1 cellular context compared by ENCODE assay signal in the genomic region with DNA sequence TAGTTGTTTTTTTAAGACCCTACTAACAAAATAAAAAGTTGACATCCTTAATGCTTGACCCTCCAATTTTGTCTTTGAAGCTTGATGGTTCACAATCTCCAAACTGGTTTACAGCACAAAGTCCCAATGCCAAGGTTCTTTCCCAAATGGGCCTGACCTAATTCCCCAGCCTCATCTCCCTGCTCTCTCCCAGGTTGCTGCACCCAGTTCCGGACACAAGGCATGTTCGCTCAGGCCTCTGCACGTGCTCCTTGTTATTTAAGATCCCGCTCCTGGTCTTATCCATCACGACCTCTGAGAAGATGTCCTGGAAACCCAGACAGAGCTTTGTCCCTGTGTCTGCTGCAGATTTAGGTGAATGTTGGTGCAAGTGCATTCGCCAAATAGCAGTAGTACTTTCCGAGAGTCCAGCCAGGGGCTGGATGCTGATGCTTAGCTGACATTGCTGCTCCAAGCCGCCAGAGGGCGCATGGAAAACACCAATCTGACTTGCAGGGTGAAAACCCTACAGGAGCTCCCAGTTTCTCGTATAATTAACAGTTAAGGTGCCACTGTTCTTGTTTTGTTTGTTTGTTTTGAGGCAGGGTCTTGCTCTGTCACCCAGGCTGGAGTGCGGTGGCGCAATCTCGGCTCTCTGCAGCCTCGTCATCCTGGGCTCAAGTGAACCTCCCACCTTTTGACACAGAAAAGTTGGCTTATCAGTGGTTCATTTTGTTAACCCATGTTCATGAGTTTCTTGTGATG.
TF ChIP-seq lines count a peak whose summit lies in the region.

No MANE protein-coding gene starts in this region.

TF ChIP-seq in K562, 482 proteins besides CTCF, POLR2A, EP300 and RAD21 (continued from another document and continues in another):
- TF ChIP-seq, protein P1, sequence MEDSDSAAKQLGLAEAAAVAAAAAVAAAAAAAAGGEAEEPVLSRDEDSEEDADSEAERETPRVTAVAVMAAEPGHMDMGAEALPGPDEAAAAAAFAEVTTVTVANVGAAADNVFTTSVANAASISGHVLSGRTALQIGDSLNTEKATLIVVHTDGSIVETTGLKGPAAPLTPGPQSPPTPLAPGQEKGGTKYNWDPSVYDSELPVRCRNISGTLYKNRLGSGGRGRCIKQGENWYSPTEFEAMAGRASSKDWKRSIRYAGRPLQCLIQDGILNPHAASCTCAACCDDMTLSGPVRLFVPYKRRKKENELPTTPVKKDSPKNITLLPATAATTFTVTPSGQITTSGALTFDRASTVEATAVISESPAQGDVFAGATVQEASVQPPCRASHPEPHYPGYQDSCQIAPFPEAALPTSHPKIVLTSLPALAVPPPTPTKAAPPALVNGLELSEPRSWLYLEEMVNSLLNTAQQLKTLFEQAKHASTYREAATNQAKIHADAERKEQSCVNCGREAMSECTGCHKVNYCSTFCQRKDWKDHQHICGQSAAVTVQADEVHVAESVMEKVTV (CRISPR knock-in tag; IDR thresholded peaks at IDR 0.05): peak; percentile 82
- TF ChIP-seq, protein P2, sequence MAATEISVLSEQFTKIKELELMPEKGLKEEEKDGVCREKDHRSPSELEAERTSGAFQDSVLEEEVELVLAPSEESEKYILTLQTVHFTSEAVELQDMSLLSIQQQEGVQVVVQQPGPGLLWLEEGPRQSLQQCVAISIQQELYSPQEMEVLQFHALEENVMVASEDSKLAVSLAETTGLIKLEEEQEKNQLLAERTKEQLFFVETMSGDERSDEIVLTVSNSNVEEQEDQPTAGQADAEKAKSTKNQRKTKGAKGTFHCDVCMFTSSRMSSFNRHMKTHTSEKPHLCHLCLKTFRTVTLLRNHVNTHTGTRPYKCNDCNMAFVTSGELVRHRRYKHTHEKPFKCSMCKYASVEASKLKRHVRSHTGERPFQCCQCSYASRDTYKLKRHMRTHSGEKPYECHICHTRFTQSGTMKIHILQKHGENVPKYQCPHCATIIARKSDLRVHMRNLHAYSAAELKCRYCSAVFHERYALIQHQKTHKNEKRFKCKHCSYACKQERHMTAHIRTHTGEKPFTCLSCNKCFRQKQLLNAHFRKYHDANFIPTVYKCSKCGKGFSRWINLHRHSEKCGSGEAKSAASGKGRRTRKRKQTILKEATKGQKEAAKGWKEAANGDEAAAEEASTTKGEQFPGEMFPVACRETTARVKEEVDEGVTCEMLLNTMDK (IDR thresholded peaks at IDR 0.05; ENCODE audit: borderline replicate concordance, insufficient read depth, low read depth, low read length, poor library complexity, severe bottlenecking): peak; percentile 13
- TF ChIP-seq MAFK (IDR thresholded peaks at IDR 0.05; ENCODE audit: low read length): peak; percentile 27; the same call in 1 of the 2 replicates
- TF ChIP-seq, protein P3, sequence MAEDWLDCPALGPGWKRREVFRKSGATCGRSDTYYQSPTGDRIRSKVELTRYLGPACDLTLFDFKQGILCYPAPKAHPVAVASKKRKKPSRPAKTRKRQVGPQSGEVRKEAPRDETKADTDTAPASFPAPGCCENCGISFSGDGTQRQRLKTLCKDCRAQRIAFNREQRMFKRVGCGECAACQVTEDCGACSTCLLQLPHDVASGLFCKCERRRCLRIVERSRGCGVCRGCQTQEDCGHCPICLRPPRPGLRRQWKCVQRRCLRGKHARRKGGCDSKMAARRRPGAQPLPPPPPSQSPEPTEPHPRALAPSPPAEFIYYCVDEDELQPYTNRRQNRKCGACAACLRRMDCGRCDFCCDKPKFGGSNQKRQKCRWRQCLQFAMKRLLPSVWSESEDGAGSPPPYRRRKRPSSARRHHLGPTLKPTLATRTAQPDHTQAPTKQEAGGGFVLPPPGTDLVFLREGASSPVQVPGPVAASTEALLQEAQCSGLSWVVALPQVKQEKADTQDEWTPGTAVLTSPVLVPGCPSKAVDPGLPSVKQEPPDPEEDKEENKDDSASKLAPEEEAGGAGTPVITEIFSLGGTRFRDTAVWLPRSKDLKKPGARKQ (CRISPR knock-in tag; IDR thresholded peaks at IDR 0.05): peak; percentile 83; the same call in 1 of the 2 replicates
- no peak for TF ChIP-seq HIVEP1 (CRISPR knock-in tag; IDR thresholded peaks at IDR 0.05)
- TF ChIP-seq MYC (IDR thresholded peaks at IDR 0.05; ENCODE audit: low read depth, low read length): no peak
- TF ChIP-seq MYC (CRISPR knock-in tag; IDR thresholded peaks at IDR 0.05; ENCODE audit: borderline replicate concordance, low read depth): no peak
- 0 out of 2 replicates have a peak, but pooled peaks have one; percentile 17 for TF ChIP-seq L3MBTL2 (IDR thresholded peaks at IDR 0.05)
- TF ChIP-seq, protein P4, sequence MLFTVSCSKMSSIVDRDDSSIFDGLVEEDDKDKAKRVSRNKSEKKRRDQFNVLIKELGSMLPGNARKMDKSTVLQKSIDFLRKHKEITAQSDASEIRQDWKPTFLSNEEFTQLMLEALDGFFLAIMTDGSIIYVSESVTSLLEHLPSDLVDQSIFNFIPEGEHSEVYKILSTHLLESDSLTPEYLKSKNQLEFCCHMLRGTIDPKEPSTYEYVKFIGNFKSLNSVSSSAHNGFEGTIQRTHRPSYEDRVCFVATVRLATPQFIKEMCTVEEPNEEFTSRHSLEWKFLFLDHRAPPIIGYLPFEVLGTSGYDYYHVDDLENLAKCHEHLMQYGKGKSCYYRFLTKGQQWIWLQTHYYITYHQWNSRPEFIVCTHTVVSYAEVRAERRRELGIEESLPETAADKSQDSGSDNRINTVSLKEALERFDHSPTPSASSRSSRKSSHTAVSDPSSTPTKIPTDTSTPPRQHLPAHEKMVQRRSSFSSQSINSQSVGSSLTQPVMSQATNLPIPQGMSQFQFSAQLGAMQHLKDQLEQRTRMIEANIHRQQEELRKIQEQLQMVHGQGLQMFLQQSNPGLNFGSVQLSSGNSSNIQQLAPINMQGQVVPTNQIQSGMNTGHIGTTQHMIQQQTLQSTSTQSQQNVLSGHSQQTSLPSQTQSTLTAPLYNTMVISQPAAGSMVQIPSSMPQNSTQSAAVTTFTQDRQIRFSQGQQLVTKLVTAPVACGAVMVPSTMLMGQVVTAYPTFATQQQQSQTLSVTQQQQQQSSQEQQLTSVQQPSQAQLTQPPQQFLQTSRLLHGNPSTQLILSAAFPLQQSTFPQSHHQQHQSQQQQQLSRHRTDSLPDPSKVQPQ (CRISPR knock-in tag; IDR thresholded peaks at IDR 0.05; ENCODE audit: borderline replicate concordance): no peak
- TF ChIP-seq SAFB (IDR thresholded peaks at IDR 0.05; ENCODE audit: borderline replicate concordance, low read depth, low read length): no peak
- TF ChIP-seq CEBPB (tag; IDR thresholded peaks at IDR 0.05): peak; percentile 54
- peak; percentile 91 for TF ChIP-seq STAG1 (CRISPR knock-in tag; IDR thresholded peaks at IDR 0.05; ENCODE audit: borderline replicate concordance)
- TF ChIP-seq, protein P5, sequence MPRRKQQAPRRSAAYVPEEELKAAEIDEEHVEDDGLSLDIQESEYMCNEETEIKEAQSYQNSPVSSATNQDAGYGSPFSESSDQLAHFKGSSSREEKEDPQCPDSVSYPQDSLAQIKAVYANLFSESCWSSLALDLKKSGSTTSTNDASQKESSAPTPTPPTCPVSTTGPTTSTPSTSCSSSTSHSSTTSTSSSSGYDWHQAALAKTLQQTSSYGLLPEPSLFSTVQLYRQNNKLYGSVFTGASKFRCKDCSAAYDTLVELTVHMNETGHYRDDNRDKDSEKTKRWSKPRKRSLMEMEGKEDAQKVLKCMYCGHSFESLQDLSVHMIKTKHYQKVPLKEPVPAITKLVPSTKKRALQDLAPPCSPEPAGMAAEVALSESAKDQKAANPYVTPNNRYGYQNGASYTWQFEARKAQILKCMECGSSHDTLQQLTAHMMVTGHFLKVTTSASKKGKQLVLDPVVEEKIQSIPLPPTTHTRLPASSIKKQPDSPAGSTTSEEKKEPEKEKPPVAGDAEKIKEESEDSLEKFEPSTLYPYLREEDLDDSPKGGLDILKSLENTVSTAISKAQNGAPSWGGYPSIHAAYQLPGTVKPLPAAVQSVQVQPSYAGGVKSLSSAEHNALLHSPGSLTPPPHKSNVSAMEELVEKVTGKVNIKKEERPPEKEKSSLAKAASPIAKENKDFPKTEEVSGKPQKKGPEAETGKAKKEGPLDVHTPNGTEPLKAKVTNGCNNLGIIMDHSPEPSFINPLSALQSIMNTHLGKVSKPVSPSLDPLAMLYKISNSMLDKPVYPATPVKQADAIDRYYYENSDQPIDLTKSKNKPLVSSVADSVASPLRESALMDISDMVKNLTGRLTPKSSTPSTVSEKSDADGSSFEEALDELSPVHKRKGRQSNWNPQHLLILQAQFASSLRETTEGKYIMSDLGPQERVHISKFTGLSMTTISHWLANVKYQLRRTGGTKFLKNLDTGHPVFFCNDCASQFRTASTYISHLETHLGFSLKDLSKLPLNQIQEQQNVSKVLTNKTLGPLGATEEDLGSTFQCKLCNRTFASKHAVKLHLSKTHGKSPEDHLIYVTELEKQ (CRISPR knock-in tag; IDR thresholded peaks at IDR 0.05): no peak
- TF ChIP-seq, protein P6, sequence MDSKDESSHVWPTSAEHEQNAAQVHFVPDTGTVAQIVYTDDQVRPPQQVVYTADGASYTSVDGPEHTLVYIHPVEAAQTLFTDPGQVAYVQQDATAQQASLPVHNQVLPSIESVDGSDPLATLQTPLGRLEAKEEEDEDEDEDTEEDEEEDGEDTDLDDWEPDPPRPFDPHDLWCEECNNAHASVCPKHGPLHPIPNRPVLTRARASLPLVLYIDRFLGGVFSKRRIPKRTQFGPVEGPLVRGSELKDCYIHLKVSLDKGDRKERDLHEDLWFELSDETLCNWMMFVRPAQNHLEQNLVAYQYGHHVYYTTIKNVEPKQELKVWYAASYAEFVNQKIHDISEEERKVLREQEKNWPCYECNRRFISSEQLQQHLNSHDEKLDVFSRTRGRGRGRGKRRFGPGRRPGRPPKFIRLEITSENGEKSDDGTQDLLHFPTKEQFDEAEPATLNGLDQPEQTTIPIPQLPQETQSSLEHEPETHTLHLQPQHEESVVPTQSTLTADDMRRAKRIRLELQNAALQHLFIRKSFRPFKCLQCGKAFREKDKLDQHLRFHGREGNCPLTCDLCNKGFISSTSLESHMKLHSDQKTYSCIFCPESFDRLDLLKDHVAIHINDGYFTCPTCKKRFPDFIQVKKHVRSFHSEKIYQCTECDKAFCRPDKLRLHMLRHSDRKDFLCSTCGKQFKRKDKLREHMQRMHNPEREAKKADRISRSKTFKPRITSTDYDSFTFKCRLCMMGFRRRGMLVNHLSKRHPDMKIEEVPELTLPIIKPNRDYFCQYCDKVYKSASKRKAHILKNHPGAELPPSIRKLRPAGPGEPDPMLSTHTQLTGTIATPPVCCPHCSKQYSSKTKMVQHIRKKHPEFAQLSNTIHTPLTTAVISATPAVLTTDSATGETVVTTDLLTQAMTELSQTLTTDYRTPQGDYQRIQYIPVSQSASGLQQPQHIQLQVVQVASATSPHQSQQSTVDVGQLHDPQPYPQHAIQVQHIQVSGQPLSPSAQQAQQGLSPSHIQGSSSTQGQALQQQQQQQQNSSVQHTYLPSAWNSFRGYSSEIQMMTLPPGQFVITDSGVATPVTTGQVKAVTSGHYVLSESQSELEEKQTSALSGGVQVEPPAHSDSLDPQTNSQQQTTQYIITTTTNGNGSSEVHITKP (IDR thresholded peaks at IDR 0.05; ENCODE audit: partially characterized antibody): peak; percentile 34
- TF ChIP-seq ZNF699 (CRISPR knock-in tag; IDR thresholded peaks at IDR 0.05; ENCODE audit: insufficient replicate concordance): no peak
- TF ChIP-seq XRCC5 (IDR thresholded peaks at IDR 0.05; ENCODE audit: low read depth, low read length): 0 out of 2 replicates have a peak, but pooled peaks have one; percentile 50
- TF ChIP-seq MAZ (CRISPR knock-in tag; conservative IDR thresholded peaks at IDR 0.05 in 1 of 2, IDR thresholded peaks at IDR 0.05 in 1 of 2): peak in 1 of 2 experiments; percentile 48; a peak in 1 of 4 replicates
- TF ChIP-seq RCOR1 (IDR thresholded peaks at IDR 0.05; ENCODE audit: borderline replicate concordance in 1 of 2, low read depth in 2 of 2, low read length in 2 of 2): 0 out of 4 replicates have a peak, but pooled peaks of 1 of the 2 experiments have one; percentile 20
- 0 out of 2 replicates have a peak, but pooled peaks have one; percentile 15 for TF ChIP-seq RB1 (IDR thresholded peaks at IDR 0.05; ENCODE audit: low read depth)
- no peak for TF ChIP-seq LARP7 (IDR thresholded peaks at IDR 0.05)
- no peak for TF ChIP-seq PCBP2 (IDR thresholded peaks at IDR 0.05; ENCODE audit: low read depth, low read length, poor library complexity, severe bottlenecking)
- no peak for TF ChIP-seq KAT8 (IDR thresholded peaks at IDR 0.05; ENCODE audit: low read depth)
- 0 out of 2 replicates have a peak, but pooled peaks have one; percentile 25 for TF ChIP-seq LCOR (CRISPR knock-in tag; IDR thresholded peaks at IDR 0.05)
- TF ChIP-seq CTBP1 (IDR thresholded peaks at IDR 0.05; ENCODE audit: borderline replicate concordance): 0 out of 2 replicates have a peak, but pooled peaks have one; percentile 36
- TF ChIP-seq, protein P7, sequence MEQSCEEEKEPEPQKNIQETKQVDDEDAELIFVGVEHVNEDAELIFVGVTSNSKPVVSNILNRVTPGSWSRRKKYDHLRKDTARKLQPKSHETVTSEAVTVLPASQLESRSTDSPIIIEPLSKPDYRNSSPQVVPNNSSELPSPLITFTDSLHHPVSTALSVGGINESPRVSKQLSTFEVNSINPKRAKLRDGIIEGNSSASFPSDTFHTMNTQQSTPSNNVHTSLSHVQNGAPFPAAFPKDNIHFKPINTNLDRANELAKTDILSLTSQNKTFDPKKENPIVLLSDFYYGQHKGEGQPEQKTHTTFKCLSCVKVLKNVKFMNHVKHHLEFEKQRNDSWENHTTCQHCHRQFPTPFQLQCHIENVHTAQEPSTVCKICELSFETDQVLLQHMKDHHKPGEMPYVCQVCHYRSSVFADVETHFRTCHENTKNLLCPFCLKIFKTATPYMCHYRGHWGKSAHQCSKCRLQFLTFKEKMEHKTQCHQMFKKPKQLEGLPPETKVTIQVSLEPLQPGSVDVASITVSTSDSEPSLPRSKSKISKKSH (CRISPR knock-in tag; IDR thresholded peaks at IDR 0.05): no peak
- 0 out of 2 replicates have a peak, but pooled peaks have one; percentile 27 for TF ChIP-seq KLF16 (IDR thresholded peaks at IDR 0.05)
- no peak for TF ChIP-seq ZFP1 (CRISPR knock-in tag; IDR thresholded peaks at IDR 0.05)
- TF ChIP-seq ARID2 (IDR thresholded peaks at IDR 0.05): peak; percentile 90; the same call in 1 of the 2 replicates
